ENCODE assay signal across 8 cellular contexts in the genomic region with DNA sequence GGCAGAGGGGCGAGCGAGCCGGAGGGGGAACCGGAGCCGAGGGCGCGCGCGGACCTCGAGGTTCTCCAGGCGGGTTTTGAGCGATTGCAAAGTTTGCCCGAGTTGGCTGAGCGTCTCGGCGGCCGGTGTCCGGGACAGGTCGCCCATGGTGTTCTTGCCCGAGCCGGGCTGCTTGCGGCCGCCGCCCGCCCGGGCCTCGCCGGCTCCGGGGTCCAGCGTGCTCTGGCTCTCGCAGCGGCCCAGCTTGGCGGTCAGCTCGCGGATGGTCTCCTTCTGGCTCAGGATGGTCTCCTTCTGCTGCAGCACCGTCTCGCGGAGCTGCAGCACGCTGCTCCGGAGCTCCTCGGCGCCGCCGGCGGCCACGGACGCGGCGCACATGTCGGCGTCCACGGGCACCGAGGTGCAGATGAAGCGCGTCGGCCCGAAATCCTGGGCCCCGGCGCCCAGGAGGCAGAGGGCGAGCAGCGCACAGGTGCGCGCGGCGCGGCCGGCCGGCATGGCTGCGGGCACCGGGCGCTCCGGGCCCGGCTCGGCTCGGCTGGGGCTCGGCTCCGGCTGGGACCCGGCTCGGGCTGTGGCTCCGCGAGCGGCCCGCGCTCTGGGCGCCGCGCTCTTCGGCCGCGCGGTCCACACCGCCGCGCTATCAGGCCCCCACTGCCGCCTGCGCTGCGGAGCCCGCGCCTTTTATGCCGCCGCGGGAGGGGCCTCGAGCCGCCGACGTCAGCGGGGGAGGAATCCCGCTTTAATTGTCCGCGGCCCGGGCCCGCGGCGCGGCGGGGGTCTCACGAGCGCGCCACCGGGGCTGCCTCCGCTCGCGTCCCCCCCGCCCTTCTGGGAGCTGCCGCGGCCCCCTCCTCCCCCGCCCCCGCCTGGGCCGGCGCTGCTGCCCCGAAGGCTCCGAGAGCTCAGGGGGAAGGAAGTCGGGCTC. TPM values are rescaled to one million over a fixed set of nuclear protein-coding genes. Genes with fewer than 3 reads are reported as not detected.
A peak's percentile ranks its signal among the peaks of the same experiment; 100 is the strongest.
DNase-seq lines count a peak whose midpoint lies in the region; ATAC-seq and TF ChIP-seq lines count a peak whose summit lies in the region.

A gene with protein sequence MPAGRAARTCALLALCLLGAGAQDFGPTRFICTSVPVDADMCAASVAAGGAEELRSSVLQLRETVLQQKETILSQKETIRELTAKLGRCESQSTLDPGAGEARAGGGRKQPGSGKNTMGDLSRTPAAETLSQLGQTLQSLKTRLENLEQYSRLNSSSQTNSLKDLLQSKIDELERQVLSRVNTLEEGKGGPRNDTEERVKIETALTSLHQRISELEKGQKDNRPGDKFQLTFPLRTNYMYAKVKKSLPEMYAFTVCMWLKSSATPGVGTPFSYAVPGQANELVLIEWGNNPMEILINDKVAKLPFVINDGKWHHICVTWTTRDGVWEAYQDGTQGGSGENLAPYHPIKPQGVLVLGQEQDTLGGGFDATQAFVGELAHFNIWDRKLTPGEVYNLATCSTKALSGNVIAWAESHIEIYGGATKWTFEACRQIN (minus strand): TSS at position 659 of the 928 bp plus-strand sequence. CDS start 161 bp downstream, at position 498.

- no peak for TF ChIP-seq CTCF in mucosa of descending colon (IDR thresholded peaks at IDR 0.05)

- H3K4me1 ChIP-seq in mucosa of descending colon (ENCODE audit: low read depth), result peaks cover 34% of the 10 kb centered on the region

- intact Hi-C loops in mucosa of descending colon (cut with DNase I, micrococcal nuclease), result no loop called here

- ATAC-seq in mucosa of descending colon, result peak; percentile 44
- ATAC-seq in HG02678 (IDR thresholded peaks at IDR 0.05; ENCODE audit: unreplicated experiment), result no peak
- no peak for ATAC-seq in HG03439 (IDR thresholded peaks at IDR 0.05; ENCODE audit: unreplicated experiment)

- H3K36me3 ChIP-seq in mucosa of descending colon (ENCODE audit: low read depth), result no peaks in the 10 kb centered on the region

- no peaks in the 10 kb centered on the region for H3K9me3 ChIP-seq in mucosa of descending colon

- no peak within 1 kb of the TSS for H3K4me3 ChIP-seq in mucosa of descending colon

- DNase-seq in DMS53 (lab: John Stamatoyannopoulos, UW), result peak; percentile 84
- DNase-seq in DMS53 treated with DMSO at 0.1 percent for 48 hours (lab: John Stamatoyannopoulos, UW; ENCODE audit: unreplicated experiment), result no peak
- peak; percentile 92 for DNase-seq in NCI-H82 (lab: John Stamatoyannopoulos, UW)
- DNase-seq in cerebellar cortex (ENCODE audit: low spot score), result peak; percentile 61
- no peak for DNase-seq in mucosa of descending colon
- DNase-seq in HuH-7 (ENCODE audit: low spot score), result no peak

RNA-seq across cellular contexts. Expression of the gene that starts here (rescaled TPM):
- total RNA-seq in mucosa of descending colon, result 10 to 100 TPM in 1 of 3 donors, 1 to 10 TPM in 1, under 1 TPM in 1; 0.51 to 95.0 (median 2.0) TPM

Comparison
In these comparisons a context has a peak if more than half of its experiments do, and no peak if none do; other contexts are left out.
1. DNase-seq: peak in DMS53 (single experiment), NCI-H82 (single experiment) and cerebellar cortex (single experiment); none in DMS53 treated with DMSO at 0.1 percent for 48 hours (single experiment), mucosa of descending colon (0 of 3) and HuH-7 (single experiment).